11 cellular contexts compared by ENCODE assay signal in the genomic region with DNA sequence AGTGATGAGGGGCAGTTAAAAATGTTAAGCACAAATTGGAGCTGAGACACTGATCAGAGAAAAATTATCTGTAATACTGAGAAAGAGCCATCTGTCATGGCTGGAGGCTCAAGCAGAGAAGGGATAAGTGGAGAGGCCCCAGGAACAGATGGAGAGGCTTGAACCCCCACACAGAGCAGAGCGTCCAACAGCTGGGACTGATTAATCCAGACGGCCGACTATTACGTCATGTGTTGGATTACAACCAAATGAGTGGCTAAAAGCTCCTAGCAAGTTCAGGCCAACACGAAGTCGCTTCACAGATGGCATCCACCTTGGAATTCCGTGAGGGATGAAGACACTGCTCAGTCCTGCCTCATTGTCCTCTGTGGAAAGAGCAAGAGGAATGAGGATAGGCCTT. TPM values are rescaled to one million over a fixed set of nuclear protein-coding genes. Genes with fewer than 3 reads are reported as not detected.
DNase-seq lines count a peak whose midpoint lies in the region; ATAC-seq and TF ChIP-seq lines count a peak whose summit lies in the region.
"Had no signal": no experiment of that assay in that cellular context is flagged by ENCODE, and none has a peak within 500 bp of the region (broad histone marks: within the 10 kb centered on the region; RNA-seq: fewer than 3 reads in every experiment).

No MANE protein-coding gene starts in this region.

- no peaks in the 10 kb centered on the region for H3K36me3 Mint-ChIP-seq in memory B cell

- peaks cover 20 to 96% (median 76%) of the 10 kb centered on the region in 11 experiments; a peak in 21 of 22 replicates for H3K27me3 ChIP-seq in BLaER1 treated with 17β-estradiol and CSF1 and Interleukin-3, amounts not matched to agents 10 nM and 100 nM
- H3K27me3 ChIP-seq in breast epithelium (peaks cover 0 to 21% of the 10 kb centered on the region in 2 donors), MM.1S (replicated peaks; ENCODE audit: insufficient read depth, low read length) (no peaks in the 10 kb centered on the region)
- H3K27me3 ChIP-seq: transverse colon had no signal

- no peaks in the 10 kb centered on the region for H3K36me3 ChIP-seq in BLaER1 treated with 17β-estradiol and CSF1 and Interleukin-3, amounts not matched to agents 10 nM and 100 nM
- H3K36me3 ChIP-seq in breast epithelium (no peaks in the 10 kb centered on the region), MM.1S (replicated peaks; ENCODE audit: insufficient read depth, low read length) (no peaks in the 10 kb centered on the region)
- H3K36me3 ChIP-seq: transverse colon had no signal

- no peaks in the 10 kb centered on the region for H3K9me3 Mint-ChIP-seq in memory B cell

- 0 out of 22 replicates have a peak overlapping the region, but pooled peaks of 1 of the 11 experiments have one; percentile 12 for H3K27ac ChIP-seq in BLaER1 treated with 17β-estradiol and CSF1 and Interleukin-3, amounts not matched to agents 10 nM and 100 nM
- H3K27ac ChIP-seq in breast epithelium: peak overlapping the region; percentile 29 to 52
- H3K27ac ChIP-seq in MM.1S (ENCODE audit: low read length): no peak overlapping the region

- H4K20me1 ChIP-seq in BLaER1 treated with 17β-estradiol and CSF1 and Interleukin-3, amounts not matched to agents 10 nM and 100 nM: peaks cover 0 to 2% (median 0%) of the 10 kb centered on the region in 11 experiments; a peak in 1 of 22 replicates
- no peaks in the 10 kb centered on the region for H4K20me1 ChIP-seq in MM.1S (ENCODE audit: insufficient read depth, low read length)

- H3K4me1 Mint-ChIP-seq in memory B cell: peaks cover 6% of the 10 kb centered on the region

- DNase-seq in NCI-H1694 (lab: John Stamatoyannopoulos, UW) (peak; percentile 83), breast epithelium (ENCODE audit: low spot score in 2 of 2) (no peak), memory B cell (ENCODE audit: low spot score in 2 of 2) (no peak), amygdala (lab: John Stamatoyannopoulos, UW) (no peak), NCI-H1417 (lab: John Stamatoyannopoulos, UW) (no peak), GDM1 (lab: John Stamatoyannopoulos, UW) (no peak), MM.1S (no peak)
- DNase-seq: effector CD4-positive, alpha-beta T cell; transverse colon had no signal

- no peak for TF ChIP-seq POLR2A in breast epithelium (IDR thresholded peaks at IDR 0.05)

- intact Hi-C loops in breast epithelium (cut with DNase I; ENCODE audit: low total_unique reads): no loop called here

- H3K79me2 ChIP-seq in MM.1S (ENCODE audit: low read length): no peaks in the 10 kb centered on the region

- no peaks in the 10 kb centered on the region for H3K9me2 ChIP-seq in MM.1S (replicated peaks; ENCODE audit: insufficient read depth, low read length)

- no peak for TF ChIP-seq CTCF in breast epithelium (IDR thresholded peaks at IDR 0.05)
- TF ChIP-seq CTCF in MM.1S (IDR thresholded peaks at IDR 0.05; ENCODE audit: low read length): no peak

- H3K4me1 ChIP-seq in BLaER1 treated with 17β-estradiol and CSF1 and Interleukin-3, amounts not matched to agents 10 nM and 100 nM: peaks cover 13 to 33% (median 25%) of the 10 kb centered on the region in 10 experiments
- H3K4me1 ChIP-seq in breast epithelium (no peaks in the 10 kb centered on the region), MM.1S (ENCODE audit: low read length) (no peaks in the 10 kb centered on the region)
- H3K4me1 ChIP-seq: transverse colon had no signal

- no peak for ATAC-seq in memory B cell (ENCODE audit: low read depth)

- H3K4me3 ChIP-seq in BLaER1 treated with 17β-estradiol and CSF1 and Interleukin-3, amounts not matched to agents 10 nM and 100 nM: no peak overlapping the region
- H3K4me3 ChIP-seq in breast epithelium (no peak overlapping the region), MM.1S (ENCODE audit: low read length) (no peak overlapping the region)
- H3K4me3 ChIP-seq: transverse colon had no signal

- H3F3A ChIP-seq in MM.1S (ENCODE audit: insufficient read depth, low read length): no peaks in the 10 kb centered on the region

- peak overlapping the region in 7 of 11 experiments; percentile 37 to 64 (median 51); a peak in 15 of 22 replicates for H3K4me2 ChIP-seq in BLaER1 treated with 17β-estradiol and CSF1 and Interleukin-3, amounts not matched to agents 10 nM and 100 nM
- no peak overlapping the region for H3K4me2 ChIP-seq in MM.1S (ENCODE audit: low read depth, low read length)

- H3K9me3 ChIP-seq in BLaER1 treated with 17β-estradiol and CSF1 and Interleukin-3, amounts not matched to agents 10 nM and 100 nM (replicated peaks in 1 of 11): 0 out of 22 replicates have a peak, but pooled peaks cover 0 to 4% (median 0%) of the 10 kb centered on the region in 11 experiments
- H3K9me3 ChIP-seq in breast epithelium (no peaks in the 10 kb centered on the region), MM.1S (replicated peaks; ENCODE audit: insufficient read depth, low read length) (no peaks in the 10 kb centered on the region)
- H3K9me3 ChIP-seq: transverse colon had no signal

- no peak overlapping the region for H3K4me3 Mint-ChIP-seq in memory B cell

- H2AFZ ChIP-seq in MM.1S (ENCODE audit: low read length): no peak overlapping the region

- H3K27ac Mint-ChIP-seq in memory B cell: peak overlapping the region; percentile 6

- H3K27me3 Mint-ChIP-seq in memory B cell: no peaks in the 10 kb centered on the region

- no peak overlapping the region for H3K9ac ChIP-seq in BLaER1 treated with 17β-estradiol and CSF1 and Interleukin-3, amounts not matched to agents 10 nM and 100 nM
- no peak overlapping the region for H3K9ac ChIP-seq in MM.1S (ENCODE audit: low read length)

RNA-seq across cellular contexts. Expression of a gene that starts 57.7 kb away (rescaled TPM):
- total RNA-seq in breast epithelium: not detected
- total RNA-seq: lung microvascular endothelial cell, transverse colon had no signal
